ENCODE assay signal across 8 cellular contexts in genomic region chr2:121649652-121650553, GRCh38. TPM values are rescaled to one million over a fixed set of nuclear protein-coding genes. Genes with fewer than 3 reads are reported as not detected.
DNase-seq lines count a peak whose midpoint lies in the region; ATAC-seq lines count a peak whose summit lies in the region.

No MANE protein-coding gene starts in this region.

- CTCF ChIA-PET in activated CD4-positive, alpha-beta T cell treated with anti-CD3 and anti-CD28 coated beads for 36 hours (lab: Charles Lee), result interaction anchor here (0.6 to 4.1 kb wide), 8 partner anchors 8 to 475 kb away, joined by 3 to 22 read pairs (median 4); partner anchors contain the start of gene RNU4ATAC

- peaks cover 2% of the 10 kb centered on the region for H3K9me3 Mint-ChIP-seq in activated CD4-positive, alpha-beta T cell treated with anti-CD3 and anti-CD28 coated beads for 36 hours (ENCODE audit: low read depth)

- H3K36me3 Mint-ChIP-seq in activated CD4-positive, alpha-beta T cell treated with anti-CD3 and anti-CD28 coated beads for 36 hours (ENCODE audit: low read depth), result peaks cover 55% of the 10 kb centered on the region

- peak overlapping the region; percentile 89 for H3K4me3 Mint-ChIP-seq in activated CD4-positive, alpha-beta T cell treated with anti-CD3 and anti-CD28 coated beads for 36 hours

- POLR2A ChIA-PET in activated CD4-positive, alpha-beta T cell treated with anti-CD3 and anti-CD28 coated beads for 36 hours (lab: Charles Lee), result interaction anchor here (0.6 to 4.0 kb wide), 13 partner anchors 8 to 309 kb away, joined by 3 to 84 read pairs (median 4); partner anchors contain the start of genes NIFK and RNU4ATAC

- peak overlapping the region; percentile 100 for H3K27ac Mint-ChIP-seq in activated CD4-positive, alpha-beta T cell treated with anti-CD3 and anti-CD28 coated beads for 36 hours

- no peaks in the 10 kb centered on the region for H3K27me3 Mint-ChIP-seq in activated CD4-positive, alpha-beta T cell treated with anti-CD3 and anti-CD28 coated beads for 36 hours

- peaks cover 60% of the 10 kb centered on the region for H3K4me1 Mint-ChIP-seq in activated CD4-positive, alpha-beta T cell treated with anti-CD3 and anti-CD28 coated beads for 36 hours

- DNase-seq in AML-193 (lab: John Stamatoyannopoulos, UW) (peak; percentile 80 to 90), GM19238 (ENCODE audit: insufficient read length, low spot score) (peak; percentile 67), NCI-H510A treated with DMSO at 0.1 percent for 48 hours (lab: John Stamatoyannopoulos, UW) (peak; percentile 88), left colon (peak; percentile 91 to 93)
- DNase-seq in activated CD4-positive, alpha-beta T cell treated with anti-CD3 and anti-CD28 coated beads for 36 hours, result peak; percentile 92
- DNase-seq in stimulated activated CD4-positive, alpha-beta T cell treated with anti-CD3 and anti-CD28 coated beads, Interleukin-1b, Interleukin-23, amount 100 ng/mL, for 4 hours (ENCODE audit: low read depth in 2 of 2), result peak; percentile 67 to 70

- ATAC-seq in HG03442 (IDR thresholded peaks at IDR 0.05; ENCODE audit: unreplicated experiment) (peak; percentile 40), left colon (peak; percentile 81)
- peak; percentile 59 for ATAC-seq in activated CD4-positive, alpha-beta T cell treated with anti-CD3 and anti-CD28 coated beads for 36 hours

- intact Hi-C loops in activated CD4-positive, alpha-beta T cell treated with anti-CD3 and anti-CD28 coated beads for 36 hours (cut with DNase I, micrococcal nuclease), result loop anchor here (1.0 to 5.0 kb wide), 8 partner anchors 49 to 248 kb away; partner anchors contain the start of genes NIFK (in 2 of the 2), RNU4ATAC (in 2 of the 2) and TSN (in 2 of the 2)
- intact Hi-C loops in left colon (cut with DNase I, micrococcal nuclease), result loop anchor here in 1 of 2 donors (10.0 kb wide), 1 partner anchor 115 kb away; the partner anchor contains the start of gene RNU4ATAC

- H3K27ac ChIP-seq in cingulate gyrus (ENCODE audit: low read depth, low read length), result peak overlapping the region; percentile 95

RNA-seq across cellular contexts. Expression of gene CLASP1, which starts 0.6 kb away (rescaled TPM):
- total RNA-seq in activated CD4-positive, alpha-beta T cell treated with anti-CD3 and anti-CD28 coated beads for 36 hours, result 10 to 100 TPM; 56.8 to 75.6 TPM
- 10 to 100 TPM; 33.8 to 36.1 TPM for total RNA-seq in left colon

Comparison
In these comparisons a context has a peak if more than half of its experiments do, and no peak if none do; other contexts are left out.
1. Peak in every context shown above with its lines: DNase-seq, ATAC-seq and H3K27ac ChIP-seq.